ENCODE assay signal across 1 cellular context in the genomic region with DNA sequence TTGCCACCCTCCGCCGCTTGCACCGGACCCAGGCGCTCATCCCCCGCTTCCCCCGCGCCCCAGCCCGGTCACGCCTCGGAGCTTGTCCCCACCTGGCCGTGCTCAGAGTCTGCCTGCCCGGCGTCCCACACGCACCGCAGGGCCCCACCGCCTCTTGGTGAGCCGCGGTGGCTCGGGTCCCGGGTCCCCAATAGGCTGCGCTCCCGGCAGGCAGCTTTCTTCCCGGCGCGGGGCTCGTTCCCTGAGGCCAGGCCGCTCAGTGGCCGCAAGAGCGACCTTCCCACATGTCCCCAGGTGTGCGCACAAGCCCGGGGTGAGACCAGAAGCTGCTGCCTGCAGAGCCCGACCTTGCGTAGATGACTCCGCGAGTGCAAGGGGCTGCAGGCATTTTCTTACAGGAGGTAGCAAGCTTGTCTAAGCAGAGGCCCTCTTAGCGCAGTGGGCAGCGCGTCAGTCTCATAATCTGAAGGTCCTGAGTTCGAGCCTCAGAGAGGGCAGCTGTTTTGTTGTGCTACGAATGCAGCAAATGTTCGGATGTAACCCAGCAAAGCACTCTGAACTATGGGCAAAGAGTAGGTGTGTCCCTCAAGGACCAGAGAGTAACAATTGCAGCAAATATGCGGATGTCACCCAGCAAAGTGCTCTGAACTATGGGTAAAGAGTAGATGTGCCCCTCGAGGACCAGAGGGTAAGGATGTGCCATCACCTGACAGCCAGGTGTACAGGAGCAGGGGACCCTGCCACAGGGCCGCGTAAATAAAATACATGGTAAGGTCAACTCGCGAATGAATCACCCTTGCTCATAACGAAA.
TF ChIP-seq lines count a peak whose summit lies in the region.

No MANE protein-coding gene starts in this region.

TF ChIP-seq in HepG2, 621 proteins besides CTCF, POLR2A, EP300 and RAD21 (continued from another document and continues in another):
- TF ChIP-seq, protein P1, sequence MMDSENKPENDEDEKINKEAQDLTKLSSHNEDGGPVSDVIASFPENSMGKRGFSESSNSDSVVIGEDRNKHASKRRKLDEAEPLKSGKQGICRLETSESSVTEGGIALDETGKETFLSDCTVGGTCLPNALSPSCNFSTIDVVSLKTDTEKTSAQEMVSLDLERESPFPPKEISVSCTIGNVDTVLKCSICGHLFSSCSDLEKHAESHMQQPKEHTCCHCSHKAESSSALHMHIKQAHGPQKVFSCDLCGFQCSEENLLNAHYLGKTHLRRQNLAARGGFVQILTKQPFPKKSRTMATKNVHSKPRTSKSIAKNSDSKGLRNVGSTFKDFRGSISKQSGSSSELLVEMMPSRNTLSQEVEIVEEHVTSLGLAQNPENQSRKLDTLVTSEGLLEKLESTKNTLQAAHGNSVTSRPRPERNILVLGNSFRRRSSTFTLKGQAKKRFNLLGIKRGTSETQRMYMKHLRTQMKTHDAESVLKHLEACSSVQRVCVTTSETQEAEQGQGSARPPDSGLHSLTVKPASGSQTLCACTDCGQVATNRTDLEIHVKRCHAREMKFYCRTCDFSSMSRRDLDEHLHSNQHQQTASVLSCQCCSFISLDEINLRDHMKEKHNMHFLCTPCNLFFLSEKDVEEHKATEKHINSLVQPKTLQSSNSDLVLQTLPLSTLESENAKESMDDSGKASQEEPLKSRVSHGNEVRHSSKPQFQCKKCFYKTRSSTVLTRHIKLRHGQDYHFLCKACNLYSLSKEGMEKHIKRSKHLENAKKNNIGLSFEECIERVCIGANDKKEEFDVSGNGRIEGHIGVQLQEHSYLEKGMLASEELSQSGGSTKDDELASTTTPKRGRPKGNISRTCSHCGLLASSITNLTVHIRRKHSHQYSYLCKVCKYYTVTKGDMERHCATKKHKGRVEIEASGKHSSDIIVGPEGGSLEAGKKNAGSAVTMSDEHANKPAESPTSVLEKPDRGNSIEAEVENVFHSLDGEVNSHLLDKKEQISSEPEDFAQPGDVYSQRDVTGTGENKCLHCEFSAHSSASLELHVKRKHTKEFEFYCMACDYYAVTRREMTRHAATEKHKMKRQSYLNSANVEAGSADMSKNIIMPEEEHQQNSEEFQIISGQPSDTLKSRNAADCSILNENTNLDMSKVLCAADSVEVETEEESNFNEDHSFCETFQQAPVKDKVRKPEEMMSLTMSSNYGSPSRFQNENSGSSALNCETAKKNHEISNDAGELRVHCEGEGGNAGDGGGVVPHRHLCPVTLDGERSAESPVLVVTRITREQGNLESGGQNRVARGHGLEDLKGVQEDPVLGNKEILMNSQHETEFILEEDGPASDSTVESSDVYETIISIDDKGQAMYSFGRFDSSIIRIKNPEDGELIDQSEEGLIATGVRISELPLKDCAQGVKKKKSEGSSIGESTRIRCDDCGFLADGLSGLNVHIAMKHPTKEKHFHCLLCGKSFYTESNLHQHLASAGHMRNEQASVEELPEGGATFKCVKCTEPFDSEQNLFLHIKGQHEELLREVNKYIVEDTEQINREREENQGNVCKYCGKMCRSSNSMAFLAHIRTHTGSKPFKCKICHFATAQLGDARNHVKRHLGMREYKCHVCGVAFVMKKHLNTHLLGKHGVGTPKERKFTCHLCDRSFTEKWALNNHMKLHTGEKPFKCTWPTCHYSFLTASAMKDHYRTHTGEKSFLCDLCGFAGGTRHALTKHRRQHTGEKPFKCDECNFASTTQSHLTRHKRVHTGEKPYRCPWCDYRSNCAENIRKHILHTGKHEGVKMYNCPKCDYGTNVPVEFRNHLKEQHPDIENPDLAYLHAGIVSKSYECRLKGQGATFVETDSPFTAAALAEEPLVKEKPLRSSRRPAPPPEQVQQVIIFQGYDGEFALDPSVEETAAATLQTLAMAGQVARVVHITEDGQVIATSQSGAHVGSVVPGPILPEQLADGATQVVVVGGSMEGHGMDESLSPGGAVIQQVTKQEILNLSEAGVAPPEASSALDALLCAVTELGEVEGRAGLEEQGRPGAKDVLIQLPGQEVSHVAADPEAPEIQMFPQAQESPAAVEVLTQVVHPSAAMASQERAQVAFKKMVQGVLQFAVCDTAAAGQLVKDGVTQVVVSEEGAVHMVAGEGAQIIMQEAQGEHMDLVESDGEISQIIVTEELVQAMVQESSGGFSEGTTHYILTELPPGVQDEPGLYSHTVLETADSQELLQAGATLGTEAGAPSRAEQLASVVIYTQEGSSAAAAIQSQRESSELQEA (CRISPR knock-in tag; IDR thresholded peaks at IDR 0.05; ENCODE audit: not compliant biosample characterization), result peak; percentile 92
- peak; percentile 90; the same call in 1 of the 2 replicates for TF ChIP-seq BORCS8-MEF2B (CRISPR knock-in tag; IDR thresholded peaks at IDR 0.05)
- no peak for TF ChIP-seq HES4 (CRISPR knock-in tag; IDR thresholded peaks at IDR 0.05; ENCODE audit: borderline replicate concordance)
- peak; percentile 9; the same call in 1 of the 2 replicates for TF ChIP-seq ZNF460 (CRISPR knock-in tag; IDR thresholded peaks at IDR 0.05; ENCODE audit: borderline replicate concordance)
- TF ChIP-seq ARHGAP35 (CRISPR knock-in tag; IDR thresholded peaks at IDR 0.05; ENCODE audit: borderline replicate concordance), result peak; percentile 92
- TF ChIP-seq, protein P2, sequence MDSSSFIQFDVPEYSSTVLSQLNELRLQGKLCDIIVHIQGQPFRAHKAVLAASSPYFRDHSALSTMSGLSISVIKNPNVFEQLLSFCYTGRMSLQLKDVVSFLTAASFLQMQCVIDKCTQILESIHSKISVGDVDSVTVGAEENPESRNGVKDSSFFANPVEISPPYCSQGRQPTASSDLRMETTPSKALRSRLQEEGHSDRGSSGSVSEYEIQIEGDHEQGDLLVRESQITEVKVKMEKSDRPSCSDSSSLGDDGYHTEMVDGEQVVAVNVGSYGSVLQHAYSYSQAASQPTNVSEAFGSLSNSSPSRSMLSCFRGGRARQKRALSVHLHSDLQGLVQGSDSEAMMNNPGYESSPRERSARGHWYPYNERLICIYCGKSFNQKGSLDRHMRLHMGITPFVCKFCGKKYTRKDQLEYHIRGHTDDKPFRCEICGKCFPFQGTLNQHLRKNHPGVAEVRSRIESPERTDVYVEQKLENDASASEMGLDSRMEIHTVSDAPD (CRISPR knock-in tag; IDR thresholded peaks at IDR 0.05), result peak; percentile 59; the same call in 1 of the 2 replicates
- peak; percentile 49; the same call in 1 of the 2 replicates for TF ChIP-seq SPEN (CRISPR knock-in tag; IDR thresholded peaks at IDR 0.05; ENCODE audit: low read depth)
- peak; percentile 89 for TF ChIP-seq MEF2D (CRISPR knock-in tag; IDR thresholded peaks at IDR 0.05)
- TF ChIP-seq REL (CRISPR knock-in tag; conservative IDR thresholded peaks at IDR 0.05), result no peak
- peak; percentile 16 for TF ChIP-seq HNRNPK (IDR thresholded peaks at IDR 0.05; ENCODE audit: low read depth, low read length, poor library complexity, severe bottlenecking)
- TF ChIP-seq SP5 (CRISPR knock-in tag; IDR thresholded peaks at IDR 0.05; ENCODE audit: borderline replicate concordance, low read depth), result peak; percentile 76; the same call in 1 of the 2 replicates
- TF ChIP-seq SP4 (CRISPR knock-in tag; IDR thresholded peaks at IDR 0.05), result peak; percentile 93
- TF ChIP-seq, protein P3, sequence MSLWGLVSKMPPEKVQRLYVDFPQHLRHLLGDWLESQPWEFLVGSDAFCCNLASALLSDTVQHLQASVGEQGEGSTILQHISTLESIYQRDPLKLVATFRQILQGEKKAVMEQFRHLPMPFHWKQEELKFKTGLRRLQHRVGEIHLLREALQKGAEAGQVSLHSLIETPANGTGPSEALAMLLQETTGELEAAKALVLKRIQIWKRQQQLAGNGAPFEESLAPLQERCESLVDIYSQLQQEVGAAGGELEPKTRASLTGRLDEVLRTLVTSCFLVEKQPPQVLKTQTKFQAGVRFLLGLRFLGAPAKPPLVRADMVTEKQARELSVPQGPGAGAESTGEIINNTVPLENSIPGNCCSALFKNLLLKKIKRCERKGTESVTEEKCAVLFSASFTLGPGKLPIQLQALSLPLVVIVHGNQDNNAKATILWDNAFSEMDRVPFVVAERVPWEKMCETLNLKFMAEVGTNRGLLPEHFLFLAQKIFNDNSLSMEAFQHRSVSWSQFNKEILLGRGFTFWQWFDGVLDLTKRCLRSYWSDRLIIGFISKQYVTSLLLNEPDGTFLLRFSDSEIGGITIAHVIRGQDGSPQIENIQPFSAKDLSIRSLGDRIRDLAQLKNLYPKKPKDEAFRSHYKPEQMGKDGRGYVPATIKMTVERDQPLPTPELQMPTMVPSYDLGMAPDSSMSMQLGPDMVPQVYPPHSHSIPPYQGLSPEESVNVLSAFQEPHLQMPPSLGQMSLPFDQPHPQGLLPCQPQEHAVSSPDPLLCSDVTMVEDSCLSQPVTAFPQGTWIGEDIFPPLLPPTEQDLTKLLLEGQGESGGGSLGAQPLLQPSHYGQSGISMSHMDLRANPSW (CRISPR knock-in tag; IDR thresholded peaks at IDR 0.05; ENCODE audit: borderline replicate concordance), result peak; percentile 98
- TF ChIP-seq, protein P4, sequence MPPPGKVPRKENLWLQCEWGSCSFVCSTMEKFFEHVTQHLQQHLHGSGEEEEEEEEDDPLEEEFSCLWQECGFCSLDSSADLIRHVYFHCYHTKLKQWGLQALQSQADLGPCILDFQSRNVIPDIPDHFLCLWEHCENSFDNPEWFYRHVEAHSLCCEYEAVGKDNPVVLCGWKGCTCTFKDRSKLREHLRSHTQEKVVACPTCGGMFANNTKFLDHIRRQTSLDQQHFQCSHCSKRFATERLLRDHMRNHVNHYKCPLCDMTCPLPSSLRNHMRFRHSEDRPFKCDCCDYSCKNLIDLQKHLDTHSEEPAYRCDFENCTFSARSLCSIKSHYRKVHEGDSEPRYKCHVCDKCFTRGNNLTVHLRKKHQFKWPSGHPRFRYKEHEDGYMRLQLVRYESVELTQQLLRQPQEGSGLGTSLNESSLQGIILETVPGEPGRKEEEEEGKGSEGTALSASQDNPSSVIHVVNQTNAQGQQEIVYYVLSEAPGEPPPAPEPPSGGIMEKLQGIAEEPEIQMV (CRISPR knock-in tag; IDR thresholded peaks at IDR 0.05; ENCODE audit: low read depth), result peak; percentile 93
- TF ChIP-seq, protein P5, sequence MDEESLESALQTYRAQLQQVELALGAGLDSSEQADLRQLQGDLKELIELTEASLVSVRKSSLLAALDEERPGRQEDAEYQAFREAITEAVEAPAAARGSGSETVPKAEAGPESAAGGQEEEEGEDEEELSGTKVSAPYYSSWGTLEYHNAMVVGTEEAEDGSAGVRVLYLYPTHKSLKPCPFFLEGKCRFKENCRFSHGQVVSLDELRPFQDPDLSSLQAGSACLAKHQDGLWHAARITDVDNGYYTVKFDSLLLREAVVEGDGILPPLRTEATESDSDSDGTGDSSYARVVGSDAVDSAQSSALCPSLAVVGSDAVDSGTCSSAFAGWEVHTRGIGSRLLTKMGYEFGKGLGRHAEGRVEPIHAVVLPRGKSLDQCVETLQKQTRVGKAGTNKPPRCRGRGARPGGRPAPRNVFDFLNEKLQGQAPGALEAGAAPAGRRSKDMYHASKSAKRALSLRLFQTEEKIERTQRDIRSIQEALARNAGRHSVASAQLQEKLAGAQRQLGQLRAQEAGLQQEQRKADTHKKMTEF (CRISPR knock-in tag; IDR thresholded peaks at IDR 0.05), result peak; percentile 99
- peak; percentile 96 for TF ChIP-seq ZNF564 (CRISPR knock-in tag; IDR thresholded peaks at IDR 0.05)
- TF ChIP-seq, protein P6, sequence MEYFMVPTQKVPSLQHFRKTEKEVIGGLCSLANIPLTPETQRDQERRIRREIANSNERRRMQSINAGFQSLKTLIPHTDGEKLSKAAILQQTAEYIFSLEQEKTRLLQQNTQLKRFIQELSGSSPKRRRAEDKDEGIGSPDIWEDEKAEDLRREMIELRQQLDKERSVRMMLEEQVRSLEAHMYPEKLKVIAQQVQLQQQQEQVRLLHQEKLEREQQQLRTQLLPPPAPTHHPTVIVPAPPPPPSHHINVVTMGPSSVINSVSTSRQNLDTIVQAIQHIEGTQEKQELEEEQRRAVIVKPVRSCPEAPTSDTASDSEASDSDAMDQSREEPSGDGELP (IDR thresholded peaks at IDR 0.05; ENCODE audit: borderline replicate concordance, low read depth), result peak; percentile 77
- TF ChIP-seq, protein P7, sequence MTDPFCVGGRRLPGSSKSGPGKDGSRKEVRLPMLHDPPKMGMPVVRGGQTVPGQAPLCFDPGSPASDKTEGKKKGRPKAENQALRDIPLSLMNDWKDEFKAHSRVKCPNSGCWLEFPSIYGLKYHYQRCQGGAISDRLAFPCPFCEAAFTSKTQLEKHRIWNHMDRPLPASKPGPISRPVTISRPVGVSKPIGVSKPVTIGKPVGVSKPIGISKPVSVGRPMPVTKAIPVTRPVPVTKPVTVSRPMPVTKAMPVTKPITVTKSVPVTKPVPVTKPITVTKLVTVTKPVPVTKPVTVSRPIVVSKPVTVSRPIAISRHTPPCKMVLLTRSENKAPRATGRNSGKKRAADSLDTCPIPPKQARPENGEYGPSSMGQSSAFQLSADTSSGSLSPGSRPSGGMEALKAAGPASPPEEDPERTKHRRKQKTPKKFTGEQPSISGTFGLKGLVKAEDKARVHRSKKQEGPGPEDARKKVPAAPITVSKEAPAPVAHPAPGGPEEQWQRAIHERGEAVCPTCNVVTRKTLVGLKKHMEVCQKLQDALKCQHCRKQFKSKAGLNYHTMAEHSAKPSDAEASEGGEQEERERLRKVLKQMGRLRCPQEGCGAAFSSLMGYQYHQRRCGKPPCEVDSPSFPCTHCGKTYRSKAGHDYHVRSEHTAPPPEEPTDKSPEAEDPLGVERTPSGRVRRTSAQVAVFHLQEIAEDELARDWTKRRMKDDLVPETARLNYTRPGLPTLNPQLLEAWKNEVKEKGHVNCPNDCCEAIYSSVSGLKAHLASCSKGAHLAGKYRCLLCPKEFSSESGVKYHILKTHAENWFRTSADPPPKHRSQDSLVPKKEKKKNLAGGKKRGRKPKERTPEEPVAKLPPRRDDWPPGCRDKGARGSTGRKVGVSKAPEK (CRISPR knock-in tag; IDR thresholded peaks at IDR 0.05; ENCODE audit: borderline replicate concordance), result no peak; the same call in 1 of the 2 replicates
- TF ChIP-seq TSC22D2 (CRISPR knock-in tag; IDR thresholded peaks at IDR 0.05; ENCODE audit: borderline replicate concordance), result peak; percentile 96; the same call in 1 of the 2 replicates
- no peak for TF ChIP-seq ZNF737 (CRISPR knock-in tag; IDR thresholded peaks at IDR 0.05; ENCODE audit: borderline replicate concordance)
- peak; percentile 87 for TF ChIP-seq ZNF883 (CRISPR knock-in tag; IDR thresholded peaks at IDR 0.05; ENCODE audit: not compliant biosample characterization)
- no peak for TF ChIP-seq DNMT1 (CRISPR knock-in tag; IDR thresholded peaks at IDR 0.05)
- TF ChIP-seq KLF15 (CRISPR knock-in tag; IDR thresholded peaks at IDR 0.05; ENCODE audit: borderline replicate concordance), result peak; percentile 77; the same call in 1 of the 2 replicates
- no peak for TF ChIP-seq ZNF282 (IDR thresholded peaks at IDR 0.05; ENCODE audit: partially characterized antibody)
- TF ChIP-seq ZNF431 (CRISPR knock-in tag; IDR thresholded peaks at IDR 0.05; ENCODE audit: borderline replicate concordance, low read depth), result peak; percentile 92
- TF ChIP-seq FOXK2 (IDR thresholded peaks at IDR 0.05), result peak; percentile 66
- peak; percentile 99 for TF ChIP-seq ZNF136 (CRISPR knock-in tag; IDR thresholded peaks at IDR 0.05; ENCODE audit: low read depth)
- peak; percentile 69 for TF ChIP-seq ZNF766 (CRISPR knock-in tag; IDR thresholded peaks at IDR 0.05; ENCODE audit: borderline replicate concordance)
